Comparison of ENCODE assay signal across 17 cellular contexts in genomic region chr14:76909266-76909665, GRCh38.
A peak's percentile ranks its signal among the peaks of the same experiment; 100 is the strongest.
DNase-seq lines count a peak whose midpoint lies in the region; ATAC-seq and TF ChIP-seq lines count a peak whose summit lies in the region.
"Had no signal": no experiment of that assay in that cellular context is flagged by ENCODE, and none has a peak within 500 bp of the region (broad histone marks: within the 10 kb centered on the region; RNA-seq: fewer than 3 reads in every experiment).

No MANE protein-coding gene starts in this region.

- no peak for TF ChIP-seq CTCF in IMR-90 (conservative IDR thresholded peaks at IDR 0.05; ENCODE audit: low read depth, low read length)

- intact Hi-C loops in activated CD4-positive, alpha-beta T cell treated with anti-CD3 and anti-CD28 coated beads for 36 hours (cut with DNase I, micrococcal nuclease): no loop called here
- intact Hi-C loops in IMR-90 (cut with micrococcal nuclease): no loop called here

- H4K8ac ChIP-seq in IMR-90 (ENCODE audit: low read depth in 2 of 2, low read length in 2 of 2): no peak overlapping the region

- H3K14ac ChIP-seq in IMR-90 (replicated peaks; ENCODE audit: low read depth, low read length): no peak overlapping the region

- BruUV-seq in IMR-90 (replicated peaks; lab: Mats Ljungman, UMichigan): no TSS peak

- H2AK5ac ChIP-seq in IMR-90 (ENCODE audit: low read depth, low read length): no peak overlapping the region; the same call in 1 of the 2 replicates

- no peak overlapping the region for H3K18ac ChIP-seq in IMR-90 (ENCODE audit: low read depth, low read length)

- dilution Hi-C loops in IMR-90 (cut with HindIII; ENCODE audit: low sequenced_read_pairs, unreplicated experiment): no loop called here

- no peak overlapping the region for H3K4me3 Mint-ChIP-seq in activated CD4-positive, alpha-beta T cell treated with anti-CD3 and anti-CD28 coated beads for 36 hours
- H3K4me3 Mint-ChIP-seq in activated naive CD8-positive, alpha-beta T cell treated with anti-CD3 and anti-CD28 coated beads, Interleukin-2, amount 10 ng/mL, durations not matched to agents 7 days and 5 days: peak overlapping the region; percentile 81
- H3K4me3 Mint-ChIP-seq in natural killer cell treated with Interleukin-12 subunit alpha and Interleukin-12 subunit beta and Interleukin-15 and Interleukin-18, amount 100 ng/mL, for 72 hours: peak overlapping the region; percentile 49
- H3K4me3 Mint-ChIP-seq: GM23338, neural progenitor cell had no signal

- H3K4me2 ChIP-seq in IMR-90 (ENCODE audit: low read depth, low read length): no peak overlapping the region
- H3K4me2 ChIP-seq: GM23338, neural progenitor cell had no signal

- H4K91ac ChIP-seq in IMR-90 (ENCODE audit: insufficient read depth, low read depth, low read length): no peak overlapping the region

- CTCF ChIA-PET in activated CD4-positive, alpha-beta T cell treated with anti-CD3 and anti-CD28 coated beads for 36 hours (lab: Charles Lee): interaction anchor here (0.7 to 3.9 kb wide), 5 partner anchors 9 to 162 kb away, joined by 3 to 19 read pairs (median 3); no protein-coding TSS in a partner anchor
- CTCF ChIA-PET in IMR-90 (lab: Yijun Ruan, JAX): no interaction called here

- WGBS in IMR-90 (ENCODE audit: extremely low coverage in 2 of 2, insufficient read length in 1 of 2), 2 experiments: no CpG with 5 or more reads among the region's 2 CpGs

- H2AK9ac ChIP-seq in IMR-90 (replicated peaks; ENCODE audit: low read depth, low read length, poor library complexity): no peak overlapping the region

- H3K36me3 ChIP-seq in IMR-90 (ENCODE audit: control insufficient read depth, insufficient read depth, low read length): no peaks in the 10 kb centered on the region
- H3K36me3 ChIP-seq: neural progenitor cell, uterus had no signal

- H3K27me3 Mint-ChIP-seq in activated CD4-positive, alpha-beta T cell treated with anti-CD3 and anti-CD28 coated beads for 36 hours: no peaks in the 10 kb centered on the region
- H3K27me3 Mint-ChIP-seq in activated naive CD8-positive, alpha-beta T cell treated with anti-CD3 and anti-CD28 coated beads, Interleukin-2, amount 10 ng/mL, durations not matched to agents 7 days and 5 days: no peaks in the 10 kb centered on the region
- H3K27me3 Mint-ChIP-seq in natural killer cell treated with Interleukin-12 subunit alpha and Interleukin-12 subunit beta and Interleukin-15 and Interleukin-18, amount 100 ng/mL, for 72 hours: no peaks in the 10 kb centered on the region

- H3K27me3 ChIP-seq in IMR-90 (ENCODE audit: control insufficient read depth, insufficient read depth, low read length): no peaks in the 10 kb centered on the region
- H3K27me3 ChIP-seq: body of pancreas, neural progenitor cell, uterus had no signal

- no peak overlapping the region for H3K27ac ChIP-seq in IMR-90 (ENCODE audit: insufficient read depth, low read length)
- H3K27ac ChIP-seq: body of pancreas, neural progenitor cell, uterus had no signal

- peaks cover 3% of the 10 kb centered on the region for H3K36me3 Mint-ChIP-seq in activated CD4-positive, alpha-beta T cell treated with anti-CD3 and anti-CD28 coated beads for 36 hours (ENCODE audit: low read depth)
- peaks cover 7% of the 10 kb centered on the region for H3K36me3 Mint-ChIP-seq in activated naive CD8-positive, alpha-beta T cell treated with anti-CD3 and anti-CD28 coated beads, Interleukin-2, amount 10 ng/mL, durations not matched to agents 7 days and 5 days
- no peaks in the 10 kb centered on the region for H3K36me3 Mint-ChIP-seq in natural killer cell treated with Interleukin-12 subunit alpha and Interleukin-12 subunit beta and Interleukin-15 and Interleukin-18, amount 100 ng/mL, for 72 hours
- H3K36me3 Mint-ChIP-seq: neural progenitor cell had no signal

- no peaks in the 10 kb centered on the region for H3K9me3 Mint-ChIP-seq in activated CD4-positive, alpha-beta T cell treated with anti-CD3 and anti-CD28 coated beads for 36 hours (ENCODE audit: low read depth)
- H3K9me3 Mint-ChIP-seq in activated naive CD8-positive, alpha-beta T cell treated with anti-CD3 and anti-CD28 coated beads, Interleukin-2, amount 10 ng/mL, durations not matched to agents 7 days and 5 days: no peaks in the 10 kb centered on the region
- no peaks in the 10 kb centered on the region for H3K9me3 Mint-ChIP-seq in natural killer cell treated with Interleukin-12 subunit alpha and Interleukin-12 subunit beta and Interleukin-15 and Interleukin-18, amount 100 ng/mL, for 72 hours
- H3K9me3 Mint-ChIP-seq: neural progenitor cell had no signal

- H3K4me1 Mint-ChIP-seq in activated CD4-positive, alpha-beta T cell treated with anti-CD3 and anti-CD28 coated beads for 36 hours: peaks cover 34% of the 10 kb centered on the region
- H3K4me1 Mint-ChIP-seq in activated naive CD8-positive, alpha-beta T cell treated with anti-CD3 and anti-CD28 coated beads, Interleukin-2, amount 10 ng/mL, durations not matched to agents 7 days and 5 days: peaks cover 50% of the 10 kb centered on the region
- H3K4me1 Mint-ChIP-seq in natural killer cell treated with Interleukin-12 subunit alpha and Interleukin-12 subunit beta and Interleukin-15 and Interleukin-18, amount 100 ng/mL, for 72 hours (ENCODE audit: low read depth in 2 of 2): peaks cover 16 to 19% of the 10 kb centered on the region in 2 donors

- no peak overlapping the region for H2BK5ac ChIP-seq in IMR-90 (ENCODE audit: low read depth, low read length, poor library complexity, severe bottlenecking)

- DNase-seq in activated CD4-positive, alpha-beta T cell treated with anti-CD3 and anti-CD28 coated beads for 36 hours: no peak
- DNase-seq in activated CD4-positive, alpha-beta T cell treated with anti-CD3 and anti-CD28 coated beads for 1 hour: no peak
- no peak for DNase-seq in IMR-90
- DNase-seq in activated naive CD8-positive, alpha-beta T cell treated with anti-CD3 and anti-CD28 coated beads, Interleukin-2, amount 10 ng/mL, durations not matched to agents 7 days and 5 days: no peak
- no peak for DNase-seq in natural killer cell treated with Interleukin-12 subunit alpha and Interleukin-12 subunit beta and Interleukin-15 and Interleukin-18, amount 100 ng/mL, for 72 hours (ENCODE audit: low spot score)
- DNase-seq in DMS53 (lab: John Stamatoyannopoulos, UW): no peak
- no peak for DNase-seq in inferior parietal cortex (ENCODE audit: extremely low spot score)
- DNase-seq in stimulated activated CD4-positive, alpha-beta T cell treated with anti-CD3 and anti-CD28 coated beads, Interleukin-1b, Interleukin-23, amount 100 ng/mL, for 48 hours: no peak
- DNase-seq: left ventricle myocardium superior; NCI-H1436 treated with DMSO at 0.1 percent for 48 hours; NCI-H524; stimulated activated CD4-positive, alpha-beta T cell treated with anti-CD3 and anti-CD28 coated beads, Interleukin-4, amount 100 ng/mL, for 1 hour; uterus had no signal

- peak overlapping the region; percentile 80 for H3K27ac Mint-ChIP-seq in activated CD4-positive, alpha-beta T cell treated with anti-CD3 and anti-CD28 coated beads for 36 hours
- peak overlapping the region; percentile 99 for H3K27ac Mint-ChIP-seq in activated naive CD8-positive, alpha-beta T cell treated with anti-CD3 and anti-CD28 coated beads, Interleukin-2, amount 10 ng/mL, durations not matched to agents 7 days and 5 days
- H3K27ac Mint-ChIP-seq in natural killer cell treated with Interleukin-12 subunit alpha and Interleukin-12 subunit beta and Interleukin-15 and Interleukin-18, amount 100 ng/mL, for 72 hours: peak overlapping the region; percentile 69 to 84
- H3K27ac Mint-ChIP-seq: GM23338, neural progenitor cell had no signal

- in situ Hi-C loops in IMR-90 (cut with MboI; ENCODE audit: low sequenced_read_pairs): no loop called here

- peaks cover 6% of the 10 kb centered on the region; the same call in 1 of the 2 replicates for H3K9me1 ChIP-seq in IMR-90 (ENCODE audit: insufficient read depth, low read length)

- H3K23ac ChIP-seq in IMR-90 (ENCODE audit: low read depth, low read length): no peak overlapping the region

- peak overlapping the region; percentile 36 for H2AFZ ChIP-seq in IMR-90 (replicated peaks; ENCODE audit: low read length, poor library complexity)
- H2AFZ ChIP-seq: GM23338, neural progenitor cell had no signal

- no peak for TF ChIP-seq POLR2A in IMR-90 (IDR thresholded peaks at IDR 0.05; ENCODE audit: low read depth, low read length)

- peaks cover 5% of the 10 kb centered on the region for H4K20me1 ChIP-seq in IMR-90 (ENCODE audit: insufficient read depth, low read length)

- POLR2A ChIA-PET in activated CD4-positive, alpha-beta T cell treated with anti-CD3 and anti-CD28 coated beads for 36 hours (lab: Charles Lee): interaction anchor here (0.9 kb wide), 1 partner anchor 114 kb away, joined by 3 read pairs; no protein-coding TSS in a partner anchor
- POLR2A ChIA-PET in IMR-90 (lab: Charles Lee; ENCODE audit: unreplicated experiment): no interaction called here
- POLR2A ChIA-PET in activated naive CD8-positive, alpha-beta T cell treated with anti-CD3 and anti-CD28 coated beads, Interleukin-2, amount 10 ng/mL, durations not matched to agents 7 days and 5 days (lab: Charles Lee): interaction anchor here (0.7 to 3.6 kb wide), 12 partner anchors 11 to 189 kb away, joined by 3 to 23 read pairs (median 5); partner anchors contain the start of genes CIPC and IRF2BPL

- H2BK15ac ChIP-seq in IMR-90 (ENCODE audit: low read depth, low read length): no peak overlapping the region

- H3K4me1 ChIP-seq in IMR-90 (ENCODE audit: control insufficient read depth, insufficient read depth, low read length): peaks cover 12% of the 10 kb centered on the region
- H3K4me1 ChIP-seq: neural progenitor cell had no signal

- no peak for TF ChIP-seq RAD21 in IMR-90 (IDR thresholded peaks at IDR 0.05; ENCODE audit: low read length)

- no peaks in the 10 kb centered on the region for H3K9me3 ChIP-seq in IMR-90 (ENCODE audit: control insufficient read depth, insufficient read depth, low read length)
- H3K9me3 ChIP-seq: body of pancreas, uterus had no signal

- no peak overlapping the region for H3K9ac ChIP-seq in IMR-90 (ENCODE audit: low read depth, low read length)
- H3K9ac ChIP-seq: neural progenitor cell had no signal

- H3K79me1 ChIP-seq in IMR-90 (ENCODE audit: low read depth in 1 of 2, low read length in 2 of 2): peaks cover 0 to 10% of the 10 kb centered on the region in 2 experiments; a peak in 1 of 4 replicates

- H3K4ac ChIP-seq in IMR-90 (ENCODE audit: low read depth, low read length): 0 out of 2 replicates have a peak overlapping the region, but pooled peaks have one; percentile 13

- no peak overlapping the region for H3K4me3 ChIP-seq in IMR-90 (ENCODE audit: insufficient read depth, low read depth, low read length)
- H3K4me3 ChIP-seq: body of pancreas, GM23338, neural progenitor cell, uterus had no signal

- H3K56ac ChIP-seq in IMR-90 (ENCODE audit: extremely low read depth, insufficient read depth, low read length): no peak overlapping the region

- H2BK20ac ChIP-seq in IMR-90 (ENCODE audit: low read depth, low read length): no peak overlapping the region; the same call in 1 of the 2 replicates

- no peak overlapping the region for H4K5ac ChIP-seq in IMR-90 (ENCODE audit: low read depth, low read length)

- ATAC-seq in activated CD4-positive, alpha-beta T cell treated with anti-CD3 and anti-CD28 coated beads for 36 hours: no peak
- no peak for ATAC-seq in IMR-90 (ENCODE audit: low read depth)
- ATAC-seq in activated naive CD8-positive, alpha-beta T cell treated with anti-CD3 and anti-CD28 coated beads, Interleukin-2, amount 10 ng/mL, durations not matched to agents 7 days and 5 days (ENCODE audit: low read depth): peak; percentile 24
- ATAC-seq in natural killer cell treated with Interleukin-12 subunit alpha and Interleukin-12 subunit beta and Interleukin-15 and Interleukin-18, amount 100 ng/mL, for 72 hours: no peak
- ATAC-seq: body of pancreas, GM23338, left ventricle myocardium superior, right cardiac atrium had no signal

- no peak overlapping the region for H2BK120ac ChIP-seq in IMR-90 (ENCODE audit: low read depth, low read length)
